In the genomic region with DNA sequence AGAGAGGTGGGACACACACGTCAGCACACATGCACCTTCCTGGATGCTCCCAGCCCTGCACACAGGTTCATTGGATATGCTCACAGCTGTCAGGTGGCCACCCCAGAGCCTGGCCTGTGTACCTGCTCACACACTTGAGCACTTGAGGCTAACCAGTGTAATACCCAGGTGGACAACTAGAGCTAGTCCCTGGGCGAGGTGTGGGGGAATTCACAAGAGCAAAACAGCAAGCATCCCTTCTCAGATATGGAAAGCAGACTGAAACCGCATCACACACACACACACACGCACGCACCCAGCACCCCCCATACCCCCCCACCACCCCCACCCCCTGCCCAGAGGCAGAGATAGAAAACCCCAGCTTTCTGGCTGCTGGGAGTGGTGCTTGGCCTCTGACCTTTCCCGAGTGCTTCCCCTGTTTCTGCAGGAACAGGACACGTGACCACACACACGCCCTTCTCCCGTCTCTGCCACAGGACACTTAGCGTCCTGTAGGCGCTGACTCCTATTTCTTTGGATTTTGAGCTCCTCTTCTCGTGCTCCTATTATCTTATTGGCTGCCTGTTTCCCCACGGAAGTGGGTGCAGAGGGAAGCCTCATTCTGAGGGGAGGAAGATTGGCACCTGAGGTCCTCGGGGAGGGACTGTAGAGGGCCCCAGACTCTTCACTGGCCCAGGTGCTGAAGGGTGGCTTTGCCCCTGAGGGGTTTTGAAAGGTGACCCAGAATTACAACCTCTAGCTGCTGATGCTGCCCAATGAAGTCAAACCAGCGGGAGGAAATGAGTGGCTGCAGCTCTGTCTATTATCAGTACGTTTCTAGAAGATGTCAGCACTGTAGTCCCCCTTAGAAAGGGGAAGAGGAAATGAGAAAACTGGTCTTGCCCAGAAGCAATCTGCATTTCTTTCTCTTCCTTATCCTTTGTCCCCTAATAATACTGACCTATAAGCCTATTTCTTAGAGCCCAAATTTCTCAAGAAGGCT, we compare ENCODE assay signal across 9 cellular contexts.
DNase-seq lines count a peak whose midpoint lies in the region; ATAC-seq and TF ChIP-seq lines count a peak whose summit lies in the region.
"Had no signal": no experiment of that assay in that cellular context is flagged by ENCODE, and none has a peak within 500 bp of the region (broad histone marks: within the 10 kb centered on the region; RNA-seq: fewer than 3 reads in every experiment).

No MANE protein-coding gene starts in this region.

- H3K36me3 ChIP-seq in OCI-LY1 (ENCODE audit: insufficient read depth, low read length) = no peaks in the 10 kb centered on the region
- H3K36me3 ChIP-seq: pancreas had no signal

- H3K4me3 Mint-ChIP-seq in activated CD4-positive, alpha-beta memory T cell treated with anti-CD3 and anti-CD28 coated beads, Interleukin-2, amount 10 ng/mL, durations not matched to agents 7 days and 5 days = no peak overlapping the region

- H3K4me2 ChIP-seq in OCI-LY1 (ENCODE audit: low read length) = peak overlapping the region; percentile 59

- POLR2A ChIA-PET in activated CD4-positive, alpha-beta memory T cell treated with anti-CD3 and anti-CD28 coated beads, Interleukin-2, amount 10 ng/mL, durations not matched to agents 7 days and 5 days (lab: Charles Lee) = interaction anchor here (1.3 to 1.9 kb wide), 6 partner anchors 18 to 139 kb away, joined by 3 to 9 read pairs (median 4); no protein-coding TSS in a partner anchor

- H3K9ac ChIP-seq in OCI-LY1 (ENCODE audit: low read length) = peak overlapping the region; percentile 38; the same call in 1 of the 2 replicates

- no peaks in the 10 kb centered on the region for H3K27me3 Mint-ChIP-seq in activated CD4-positive, alpha-beta memory T cell treated with anti-CD3 and anti-CD28 coated beads, Interleukin-2, amount 10 ng/mL, durations not matched to agents 7 days and 5 days

- peaks cover 72% of the 10 kb centered on the region for H3K4me1 Mint-ChIP-seq in activated CD4-positive, alpha-beta memory T cell treated with anti-CD3 and anti-CD28 coated beads, Interleukin-2, amount 10 ng/mL, durations not matched to agents 7 days and 5 days

- H3K9me3 ChIP-seq in OCI-LY1 (ENCODE audit: low read length) = no peaks in the 10 kb centered on the region
- H3K9me3 ChIP-seq: pancreas had no signal

- CTCF ChIA-PET in activated CD4-positive, alpha-beta memory T cell treated with anti-CD3 and anti-CD28 coated beads, Interleukin-2, amount 10 ng/mL, durations not matched to agents 7 days and 5 days (lab: Charles Lee) = interaction anchor here (1.2 kb wide), 1 partner anchor 11 kb away, joined by 3 read pairs; no protein-coding TSS in a partner anchor

- no peaks in the 10 kb centered on the region for H3F3A ChIP-seq in OCI-LY1 (ENCODE audit: insufficient read depth, low read length)

- H4K20me1 ChIP-seq in OCI-LY1 (ENCODE audit: insufficient read depth, low read length) = no peaks in the 10 kb centered on the region

- 0 out of 2 replicates have a peak overlapping the region, but pooled peaks have one; percentile 22 for H2AFZ ChIP-seq in OCI-LY1 (ENCODE audit: low read length)

- no peak overlapping the region for H3K27ac Mint-ChIP-seq in activated CD4-positive, alpha-beta memory T cell treated with anti-CD3 and anti-CD28 coated beads, Interleukin-2, amount 10 ng/mL, durations not matched to agents 7 days and 5 days

- no peaks in the 10 kb centered on the region for H3K9me2 ChIP-seq in OCI-LY1 (ENCODE audit: low read depth, low read length)

- H3K27me3 ChIP-seq in OCI-LY1 (ENCODE audit: insufficient read depth, low read length) = no peaks in the 10 kb centered on the region
- H3K27me3 ChIP-seq: pancreas had no signal

- no peaks in the 10 kb centered on the region for H3K9me3 Mint-ChIP-seq in activated CD4-positive, alpha-beta memory T cell treated with anti-CD3 and anti-CD28 coated beads, Interleukin-2, amount 10 ng/mL, durations not matched to agents 7 days and 5 days

- ATAC-seq in GM18858 (IDR thresholded peaks at IDR 0.05; ENCODE audit: unreplicated experiment) = peak; percentile 50
- peak; percentile 65 for ATAC-seq in HG02642 (IDR thresholded peaks at IDR 0.05; ENCODE audit: poor library complexity, unreplicated experiment)

- peak overlapping the region; percentile 88 for H3K27ac ChIP-seq in OCI-LY1 (ENCODE audit: low read depth, low read length, poor library complexity, severe bottlenecking)

- H3K4me1 ChIP-seq in OCI-LY1 (ENCODE audit: insufficient read depth, low read length, severe bottlenecking) = peaks cover 50% of the 10 kb centered on the region
- H3K4me1 ChIP-seq: pancreas had no signal

- TF ChIP-seq CTCF in OCI-LY1 (IDR thresholded peaks at IDR 0.05; ENCODE audit: low read length) = no peak

- no peaks in the 10 kb centered on the region for H3K79me2 ChIP-seq in OCI-LY1 (ENCODE audit: insufficient read depth, low read length)

- H3K4me3 ChIP-seq in OCI-LY1 (ENCODE audit: low read depth, low read length, poor library complexity, severe bottlenecking) = peak overlapping the region; percentile 24
- H3K4me3 ChIP-seq: pancreas had no signal

- peaks cover 88% of the 10 kb centered on the region for H3K36me3 Mint-ChIP-seq in activated CD4-positive, alpha-beta memory T cell treated with anti-CD3 and anti-CD28 coated beads, Interleukin-2, amount 10 ng/mL, durations not matched to agents 7 days and 5 days (ENCODE audit: low read depth)

- DNase-seq in midbrain (lab: John Stamatoyannopoulos, UW) (peak; percentile 10), SW 1271 (lab: John Stamatoyannopoulos, UW) (no peak)
- DNase-seq in central memory CD4-positive, alpha-beta T cell = no peak
- no peak for DNase-seq in activated CD4-positive, alpha-beta T cell treated with anti-CD3 and anti-CD28 coated beads for 48 hours
- DNase-seq in activated CD4-positive, alpha-beta memory T cell treated with anti-CD3 and anti-CD28 coated beads, Interleukin-2, amount 10 ng/mL, durations not matched to agents 7 days and 5 days = no peak
- DNase-seq: pancreas had no signal
